Comparison of ENCODE assay signal across 8 cellular contexts in the genomic region with DNA sequence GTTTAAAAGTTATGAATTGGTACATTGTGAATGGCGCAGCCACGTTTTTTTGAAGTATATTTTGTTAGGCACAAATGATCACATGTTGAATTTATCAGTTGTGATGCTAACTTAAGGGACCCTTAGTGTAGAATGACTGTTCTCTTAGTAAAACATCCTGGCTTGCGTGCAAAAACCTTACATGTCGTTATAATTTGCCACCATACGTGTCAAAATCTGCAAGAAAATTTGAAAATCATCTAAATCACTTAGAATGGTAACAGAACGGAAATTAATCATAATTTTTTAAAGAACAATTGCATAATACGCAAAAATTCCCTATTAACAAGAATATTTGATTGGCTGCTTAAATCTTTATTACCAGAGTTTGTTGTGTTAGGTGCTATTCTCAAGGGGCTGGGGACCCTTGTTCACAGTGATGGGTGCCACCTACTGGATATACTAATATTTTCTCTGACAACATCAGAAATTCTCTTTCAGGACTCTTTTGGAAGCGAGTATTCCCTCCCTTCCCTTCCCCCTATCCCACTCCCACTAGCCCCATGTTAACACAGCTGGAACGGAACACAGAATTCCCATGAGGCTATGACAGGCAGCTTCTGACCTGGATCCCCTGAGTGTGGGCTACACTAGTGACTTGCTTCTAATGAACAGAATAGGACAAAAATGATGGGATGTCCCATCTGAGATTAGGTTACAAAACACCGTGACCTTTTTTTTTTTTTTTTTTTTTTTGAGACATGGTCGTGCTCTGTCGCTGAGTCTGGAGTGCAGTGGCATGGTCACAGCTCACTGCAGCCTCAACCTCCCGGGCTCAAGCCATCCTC.
DNase-seq lines count a peak whose midpoint lies in the region; ATAC-seq and TF ChIP-seq lines count a peak whose summit lies in the region.

No MANE protein-coding gene starts in this region.

- H2AFZ ChIP-seq in GM23338: no peak overlapping the region

- no peaks in the 10 kb centered on the region for H3K79me2 ChIP-seq in GM23338 (replicated peaks; ENCODE audit: insufficient read depth)

- no peaks in the 10 kb centered on the region for H3K4me1 ChIP-seq in GM23338 (ENCODE audit: insufficient read depth)

- H3K27ac Mint-ChIP-seq in GM23338: no peak overlapping the region
- peak overlapping the region; percentile 17 to 91 (median 38) for H3K27ac Mint-ChIP-seq in brain
- H3K27ac Mint-ChIP-seq in activated T-helper 2 cell treated with anti-CD3 and anti-CD28 coated beads, Interferon-gamma antibody, Interleukin-2, Interleukin-4, amounts not matched to agents 10 μg/mL and 5 μg/mL and 100 μg/mL, durations not matched to agents 14 hours and 24 hours and 36 hours: no peak overlapping the region

- H3K27ac ChIP-seq in GM23338 (ENCODE audit: low read depth): no peak overlapping the region

- H3K27me3 Mint-ChIP-seq in GM23338 (ENCODE audit: insufficient read depth, low read depth, poor library complexity) (peaks cover 2% of the 10 kb centered on the region), brain (peaks cover 14% of the 10 kb centered on the region)
- peaks cover 2% of the 10 kb centered on the region for H3K27me3 Mint-ChIP-seq in activated T-helper 2 cell treated with anti-CD3 and anti-CD28 coated beads, Interferon-gamma antibody, Interleukin-2, Interleukin-4, amounts not matched to agents 10 μg/mL and 5 μg/mL and 100 μg/mL, durations not matched to agents 14 hours and 24 hours and 36 hours (ENCODE audit: low read depth)

- H3K9me2 ChIP-seq in GM23338 (ENCODE audit: insufficient read depth): no peaks in the 10 kb centered on the region

- no peaks in the 10 kb centered on the region for H4K20me1 ChIP-seq in GM23338 (replicated peaks; ENCODE audit: insufficient read depth)

- H3K4me3 Mint-ChIP-seq in GM23338: no peak overlapping the region
- H3K4me3 Mint-ChIP-seq in brain: peak overlapping the region in 1 of 5 experiments; percentile 22
- no peak overlapping the region for H3K4me3 Mint-ChIP-seq in activated T-helper 2 cell treated with anti-CD3 and anti-CD28 coated beads, Interferon-gamma antibody, Interleukin-2, Interleukin-4, amounts not matched to agents 10 μg/mL and 5 μg/mL and 100 μg/mL, durations not matched to agents 14 hours and 24 hours and 36 hours (ENCODE audit: low read depth)

- H3K9me3 Mint-ChIP-seq in GM23338 (no peaks in the 10 kb centered on the region), brain (peaks cover 0 to 2% (median 0%) of the 10 kb centered on the region in 5 experiments)
- H3K9me3 Mint-ChIP-seq in activated T-helper 2 cell treated with anti-CD3 and anti-CD28 coated beads, Interferon-gamma antibody, Interleukin-2, Interleukin-4, amounts not matched to agents 10 μg/mL and 5 μg/mL and 100 μg/mL, durations not matched to agents 14 hours and 24 hours and 36 hours: no peaks in the 10 kb centered on the region

- no peaks in the 10 kb centered on the region for H3F3A ChIP-seq in GM23338 (replicated peaks; ENCODE audit: low read depth)

- no peak overlapping the region for H3K4me2 ChIP-seq in GM23338

- H3K36me3 Mint-ChIP-seq in GM23338 (ENCODE audit: low read depth) (no peaks in the 10 kb centered on the region), brain (no peaks in the 10 kb centered on the region)
- no peaks in the 10 kb centered on the region for H3K36me3 Mint-ChIP-seq in activated T-helper 2 cell treated with anti-CD3 and anti-CD28 coated beads, Interferon-gamma antibody, Interleukin-2, Interleukin-4, amounts not matched to agents 10 μg/mL and 5 μg/mL and 100 μg/mL, durations not matched to agents 14 hours and 24 hours and 36 hours (ENCODE audit: low read depth)

- ATAC-seq in GM23338: peak; percentile 52; the same call in 2 of the 3 replicates

- DNase-seq in SIG-M5 treated with dmso at 0.1 percent for 504 hours (lab: John Stamatoyannopoulos, UW; ENCODE audit: unreplicated experiment) (peak; percentile 2), SIG-M5 (lab: John Stamatoyannopoulos, UW) (no peak), GM23338 (ENCODE audit: low spot score) (peak; percentile 47), NCI-H1417 treated with DMSO at 0.1 percent for 48 hours (lab: John Stamatoyannopoulos, UW) (peak; percentile 5), left kidney (ENCODE audit: low read depth, low spot score) (peak; percentile 60)
- no peak for DNase-seq in activated effector memory CD4-positive, alpha-beta T cell treated with Interleukin-2 at 50 U/mL for 16 hours
- no peak for DNase-seq in activated T-helper 2 cell treated with anti-CD3 and anti-CD28 coated beads, Interferon-gamma antibody, Interleukin-2, Interleukin-4, amounts not matched to agents 10 μg/mL and 5 μg/mL and 100 μg/mL, durations not matched to agents 14 hours and 24 hours and 36 hours (ENCODE audit: low spot score)

- no peaks in the 10 kb centered on the region for H3K27me3 ChIP-seq in GM23338 (ENCODE audit: insufficient read depth)

- H3K4me1 Mint-ChIP-seq in GM23338 (no peaks in the 10 kb centered on the region), brain (peaks cover 26% of the 10 kb centered on the region)
- H3K4me1 Mint-ChIP-seq in activated T-helper 2 cell treated with anti-CD3 and anti-CD28 coated beads, Interferon-gamma antibody, Interleukin-2, Interleukin-4, amounts not matched to agents 10 μg/mL and 5 μg/mL and 100 μg/mL, durations not matched to agents 14 hours and 24 hours and 36 hours (ENCODE audit: low read depth): peaks cover 5% of the 10 kb centered on the region

- TF ChIP-seq CTCF in GM23338 (conservative IDR thresholded peaks at IDR 0.05; ENCODE audit: low read depth in 2 of 2) (peak; percentile 40 to 48), brain (conservative IDR thresholded peaks at IDR 0.05) (peak; percentile 59 to 66)

- no peak overlapping the region for H3K4me3 ChIP-seq in GM23338

- H3K36me3 ChIP-seq in GM23338 (ENCODE audit: insufficient read depth): no peaks in the 10 kb centered on the region

- intact Hi-C loops in activated T-helper 2 cell treated with anti-CD3 and anti-CD28 coated beads, Interferon-gamma antibody, Interleukin-2, Interleukin-4, amounts not matched to agents 10 μg/mL and 5 μg/mL and 100 μg/mL, durations not matched to agents 14 hours and 24 hours and 36 hours (cut with micrococcal nuclease): loop anchor here (2.0 to 10.0 kb wide), 2 partner anchors 161 to 337 kb away; a partner anchor contains a TSS

TF ChIP-seq in GM23338, 12 proteins besides CTCF, POLR2A, EP300 and RAD21 (continues in another document):
- no peak for TF ChIP-seq EZH2 (IDR thresholded peaks at IDR 0.05; ENCODE audit: low read depth, unreplicated experiment)
- no peak for TF ChIP-seq CREB1 (CRISPR knock-in tag; IDR thresholded peaks at IDR 0.05; ENCODE audit: low read depth)
- no peak for TF ChIP-seq STAT1 (IDR thresholded peaks at IDR 0.05; ENCODE audit: unreplicated experiment)
- TF ChIP-seq, protein P1, sequence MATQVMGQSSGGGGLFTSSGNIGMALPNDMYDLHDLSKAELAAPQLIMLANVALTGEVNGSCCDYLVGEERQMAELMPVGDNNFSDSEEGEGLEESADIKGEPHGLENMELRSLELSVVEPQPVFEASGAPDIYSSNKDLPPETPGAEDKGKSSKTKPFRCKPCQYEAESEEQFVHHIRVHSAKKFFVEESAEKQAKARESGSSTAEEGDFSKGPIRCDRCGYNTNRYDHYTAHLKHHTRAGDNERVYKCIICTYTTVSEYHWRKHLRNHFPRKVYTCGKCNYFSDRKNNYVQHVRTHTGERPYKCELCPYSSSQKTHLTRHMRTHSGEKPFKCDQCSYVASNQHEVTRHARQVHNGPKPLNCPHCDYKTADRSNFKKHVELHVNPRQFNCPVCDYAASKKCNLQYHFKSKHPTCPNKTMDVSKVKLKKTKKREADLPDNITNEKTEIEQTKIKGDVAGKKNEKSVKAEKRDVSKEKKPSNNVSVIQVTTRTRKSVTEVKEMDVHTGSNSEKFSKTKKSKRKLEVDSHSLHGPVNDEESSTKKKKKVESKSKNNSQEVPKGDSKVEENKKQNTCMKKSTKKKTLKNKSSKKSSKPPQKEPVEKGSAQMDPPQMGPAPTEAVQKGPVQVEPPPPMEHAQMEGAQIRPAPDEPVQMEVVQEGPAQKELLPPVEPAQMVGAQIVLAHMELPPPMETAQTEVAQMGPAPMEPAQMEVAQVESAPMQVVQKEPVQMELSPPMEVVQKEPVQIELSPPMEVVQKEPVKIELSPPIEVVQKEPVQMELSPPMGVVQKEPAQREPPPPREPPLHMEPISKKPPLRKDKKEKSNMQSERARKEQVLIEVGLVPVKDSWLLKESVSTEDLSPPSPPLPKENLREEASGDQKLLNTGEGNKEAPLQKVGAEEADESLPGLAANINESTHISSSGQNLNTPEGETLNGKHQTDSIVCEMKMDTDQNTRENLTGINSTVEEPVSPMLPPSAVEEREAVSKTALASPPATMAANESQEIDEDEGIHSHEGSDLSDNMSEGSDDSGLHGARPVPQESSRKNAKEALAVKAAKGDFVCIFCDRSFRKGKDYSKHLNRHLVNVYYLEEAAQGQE (IDR thresholded peaks at IDR 0.05; ENCODE audit: unreplicated experiment): no peak
- no peak for TF ChIP-seq JUNB (IDR thresholded peaks at IDR 0.05; ENCODE audit: unreplicated experiment)
- no peak for TF ChIP-seq NANOG (IDR thresholded peaks at IDR 0.05; ENCODE audit: borderline replicate concordance)
- no peak for TF ChIP-seq ZNF114 (CRISPR knock-in tag; IDR thresholded peaks at IDR 0.05)
- TF ChIP-seq POLR2AphosphoS5 (IDR thresholded peaks at IDR 0.05; ENCODE audit: low read depth): no peak
- TF ChIP-seq, protein P2, sequence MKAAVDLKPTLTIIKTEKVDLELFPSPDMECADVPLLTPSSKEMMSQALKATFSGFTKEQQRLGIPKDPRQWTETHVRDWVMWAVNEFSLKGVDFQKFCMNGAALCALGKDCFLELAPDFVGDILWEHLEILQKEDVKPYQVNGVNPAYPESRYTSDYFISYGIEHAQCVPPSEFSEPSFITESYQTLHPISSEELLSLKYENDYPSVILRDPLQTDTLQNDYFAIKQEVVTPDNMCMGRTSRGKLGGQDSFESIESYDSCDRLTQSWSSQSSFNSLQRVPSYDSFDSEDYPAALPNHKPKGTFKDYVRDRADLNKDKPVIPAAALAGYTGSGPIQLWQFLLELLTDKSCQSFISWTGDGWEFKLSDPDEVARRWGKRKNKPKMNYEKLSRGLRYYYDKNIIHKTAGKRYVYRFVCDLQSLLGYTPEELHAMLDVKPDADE (IDR thresholded peaks at IDR 0.05): no peak
- no peak for TF ChIP-seq ZNF331 (CRISPR knock-in tag; IDR thresholded peaks at IDR 0.05; ENCODE audit: low read depth)

Comparison
In these comparisons a context has a peak if more than half of its experiments do, and no peak if none do; other contexts are left out.
1. DNase-seq: peak in SIG-M5 treated with dmso at 0.1 percent for 504 hours (single experiment), GM23338 (single experiment), NCI-H1417 treated with DMSO at 0.1 percent for 48 hours (single experiment) and left kidney (single experiment); none in SIG-M5 (single experiment), activated effector memory CD4-positive, alpha-beta T cell treated with Interleukin-2 at 50 U/mL for 16 hours (single experiment) and activated T-helper 2 cell treated with anti-CD3 and anti-CD28 coated beads, Interferon-gamma antibody, Interleukin-2, Interleukin-4, amounts not matched to agents 10 μg/mL and 5 μg/mL and 100 μg/mL, durations not matched to agents 14 hours and 24 hours and 36 hours (single experiment).
2. H3K27ac Mint-ChIP-seq: peak in brain (5 of 5); none in GM23338 (single experiment) and activated T-helper 2 cell treated with anti-CD3 and anti-CD28 coated beads, Interferon-gamma antibody, Interleukin-2, Interleukin-4, amounts not matched to agents 10 μg/mL and 5 μg/mL and 100 μg/mL, durations not matched to agents 14 hours and 24 hours and 36 hours (single experiment).